Comparison of ENCODE assay signal across 32 cellular contexts in the genomic region with DNA sequence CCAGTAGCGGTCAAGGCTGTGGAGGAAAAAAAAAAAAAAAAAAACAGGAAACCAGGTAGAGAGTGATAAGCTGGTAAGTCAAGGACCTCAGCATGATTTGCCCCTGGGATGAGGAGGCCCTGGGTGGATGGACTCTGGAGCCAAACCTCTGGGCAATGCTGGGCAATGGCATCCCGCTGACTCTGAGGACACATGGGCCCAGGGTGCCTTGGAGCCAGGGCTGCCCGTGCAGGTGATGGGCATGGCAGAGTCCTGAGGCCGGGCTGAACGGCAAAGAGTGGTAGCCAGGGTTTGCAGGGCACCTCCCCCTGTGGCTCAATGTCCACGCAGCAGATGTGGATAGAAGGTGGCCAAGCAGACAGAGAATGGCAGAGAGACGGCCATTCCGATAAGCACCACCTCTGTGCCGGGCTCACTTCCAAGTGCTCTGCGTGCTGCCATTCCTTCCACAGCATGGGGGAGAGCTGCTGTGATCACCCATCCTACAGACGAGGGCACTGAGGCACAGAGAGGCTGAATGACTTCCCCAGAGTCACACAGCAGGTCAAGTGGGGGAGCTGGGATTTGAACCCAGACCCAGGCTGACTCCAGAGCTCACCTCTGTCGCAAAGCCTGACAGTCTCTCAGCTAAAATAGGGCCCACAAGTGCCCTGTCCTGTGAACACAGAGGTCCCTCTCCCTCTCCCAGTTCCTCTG.
"Had no signal": no experiment of that assay in that cellular context is flagged by ENCODE, and none has a peak within 500 bp of the region (broad histone marks: within the 10 kb centered on the region; RNA-seq: fewer than 3 reads in every experiment).

No MANE protein-coding gene starts in this region.

- H3K9me3 Mint-ChIP-seq: activated T-cell treated with anti-CD3 and anti-CD28 coated beads, Interleukin-2, amount 50 U/mL, for 24 hours had no signal

- H3K27me3 Mint-ChIP-seq: activated CD4-positive, alpha-beta memory T cell treated with anti-CD3 and anti-CD28 coated beads, Interleukin-2, amount 10 ng/mL, durations not matched to agents 7 days and 5 days; activated CD4-positive, alpha-beta T cell treated with anti-CD3 and anti-CD28 coated beads, Interleukin-2, amount 10 ng/mL, durations not matched to agents 7 days and 5 days; activated naive CD4-positive, alpha-beta T cell treated with anti-CD3 and anti-CD28 coated beads, Interleukin-2, amount 10 ng/mL, durations not matched to agents 7 days and 5 days; activated naive CD8-positive, alpha-beta T cell treated with anti-CD3 and anti-CD28 coated beads, Interleukin-2, amount 10 ng/mL, durations not matched to agents 7 days and 5 days; activated T-cell treated with anti-CD3 and anti-CD28 coated beads, Interleukin-2, amount 50 U/mL, for 24 hours had no signal

- H3K4me3 Mint-ChIP-seq: activated CD4-positive, alpha-beta memory T cell treated with anti-CD3 and anti-CD28 coated beads, Interleukin-2, amount 10 ng/mL, durations not matched to agents 7 days and 5 days; activated CD4-positive, alpha-beta T cell treated with anti-CD3 and anti-CD28 coated beads, Interleukin-2, amount 10 ng/mL, durations not matched to agents 7 days and 5 days; activated naive CD4-positive, alpha-beta T cell treated with anti-CD3 and anti-CD28 coated beads, Interleukin-2, amount 10 ng/mL, durations not matched to agents 7 days and 5 days; activated naive CD8-positive, alpha-beta T cell treated with anti-CD3 and anti-CD28 coated beads, Interleukin-2, amount 10 ng/mL, durations not matched to agents 7 days and 5 days; activated T-cell treated with anti-CD3 and anti-CD28 coated beads, Interleukin-2, amount 50 U/mL, for 24 hours; activated T-cell treated with anti-CD3 and anti-CD28 coated beads, Interleukin-2, amount 50 U/mL, for 72 hours; central memory CD8-positive, alpha-beta T cell; WTC11 had no signal

- H3K27me3 ChIP-seq: brain microvascular endothelial cell had no signal

- FAIRE-seq: astrocyte, bronchial epithelial cell, colon, endometrium, endothelial cell of umbilical vein, frontal cortex had no signal

- DNase-seq: activated CD4-positive, alpha-beta memory T cell treated with anti-CD3 and anti-CD28 coated beads, Interleukin-2, amount 10 ng/mL, durations not matched to agents 7 days and 5 days; activated CD4-positive, alpha-beta T cell treated with anti-CD3 and anti-CD28 coated beads for 1 hour; activated CD4-positive, alpha-beta T cell treated with anti-CD3 and anti-CD28 coated beads for 4 hours; activated CD4-positive, alpha-beta T cell treated with anti-CD3 and anti-CD28 coated beads, Interleukin-2, amount 10 ng/mL, durations not matched to agents 7 days and 5 days; activated CD4-positive, alpha-beta T cell treated with anti-CD3 and anti-CD28 coated beads, Interleukin-2, amount 50 U/mL, for 4 hours; activated CD8-positive, alpha-beta memory T cell treated with anti-CD3 and anti-CD28 coated beads, Interleukin-2, amount 50 U/mL, for 48 hours; activated gamma-delta T cell; activated naive CD4-positive, alpha-beta T cell; activated naive CD4-positive, alpha-beta T cell treated with anti-CD3 and anti-CD28 coated beads, Interleukin-2, amount 10 ng/mL, durations not matched to agents 7 days and 5 days; activated naive CD8-positive, alpha-beta T cell treated with anti-CD3 and anti-CD28 coated beads, Interleukin-2, amount 10 ng/mL, durations not matched to agents 7 days and 5 days; activated T-cell treated with anti-CD3 and anti-CD28 coated beads for 4 hours; activated T-cell treated with anti-CD3 and anti-CD28 coated beads, Interleukin-2, amount 50 U/mL, for 24 hours; activated T-cell treated with anti-CD3 and anti-CD28 coated beads, Interleukin-2, amount 50 U/mL, for 72 hours; amniotic stem cell; anterior cingulate cortex; brain microvascular endothelial cell; cortex of kidney; dermis blood vessel endothelial cell; effector CD4-positive, alpha-beta T cell; foreskin fibroblast; T-helper 1 cell; T-helper 2 cell had no signal

- H3K27ac Mint-ChIP-seq: activated CD4-positive, alpha-beta memory T cell treated with anti-CD3 and anti-CD28 coated beads, Interleukin-2, amount 10 ng/mL, durations not matched to agents 7 days and 5 days; activated CD4-positive, alpha-beta T cell treated with anti-CD3 and anti-CD28 coated beads, Interleukin-2, amount 10 ng/mL, durations not matched to agents 7 days and 5 days; activated naive CD4-positive, alpha-beta T cell treated with anti-CD3 and anti-CD28 coated beads, Interleukin-2, amount 10 ng/mL, durations not matched to agents 7 days and 5 days; activated naive CD4-positive, alpha-beta T cell treated with anti-CD3 and anti-CD28 coated beads, Interleukin-2, amount 50 U/mL, for 72 hours; activated naive CD8-positive, alpha-beta T cell treated with anti-CD3 and anti-CD28 coated beads, Interleukin-2, amount 10 ng/mL, durations not matched to agents 7 days and 5 days; activated T-cell treated with anti-CD3 and anti-CD28 coated beads, Interleukin-2, amount 50 U/mL, for 24 hours; activated T-cell treated with anti-CD3 and anti-CD28 coated beads, Interleukin-2, amount 50 U/mL, for 72 hours; WTC11 had no signal

- H3K27ac ChIP-seq: brain microvascular endothelial cell had no signal

- H3K36me3 Mint-ChIP-seq: activated naive CD4-positive, alpha-beta T cell treated with anti-CD3 and anti-CD28 coated beads, Interleukin-2, amount 10 ng/mL, durations not matched to agents 7 days and 5 days; activated naive CD8-positive, alpha-beta T cell treated with anti-CD3 and anti-CD28 coated beads, Interleukin-2, amount 10 ng/mL, durations not matched to agents 7 days and 5 days had no signal

- ATAC-seq: activated naive CD4-positive, alpha-beta T cell treated with anti-CD3 and anti-CD28 coated beads, Interleukin-2, amount 50 U/mL, for 72 hours; activated T-cell treated with anti-CD3 and anti-CD28 coated beads, Interleukin-2, amount 50 U/mL, for 72 hours; esophagus mucosa; WTC11 had no signal

- H3K4me1 Mint-ChIP-seq: activated CD4-positive, alpha-beta memory T cell treated with anti-CD3 and anti-CD28 coated beads, Interleukin-2, amount 10 ng/mL, durations not matched to agents 7 days and 5 days; activated CD4-positive, alpha-beta T cell treated with anti-CD3 and anti-CD28 coated beads, Interleukin-2, amount 10 ng/mL, durations not matched to agents 7 days and 5 days; activated naive CD4-positive, alpha-beta T cell treated with anti-CD3 and anti-CD28 coated beads, Interleukin-2, amount 10 ng/mL, durations not matched to agents 7 days and 5 days; activated naive CD8-positive, alpha-beta T cell treated with anti-CD3 and anti-CD28 coated beads, Interleukin-2, amount 10 ng/mL, durations not matched to agents 7 days and 5 days; central memory CD8-positive, alpha-beta T cell; WTC11 had no signal

- H3K36me3 ChIP-seq: brain microvascular endothelial cell had no signal
